Comparison of ENCODE assay signal across 25 cellular contexts in the genomic region with DNA sequence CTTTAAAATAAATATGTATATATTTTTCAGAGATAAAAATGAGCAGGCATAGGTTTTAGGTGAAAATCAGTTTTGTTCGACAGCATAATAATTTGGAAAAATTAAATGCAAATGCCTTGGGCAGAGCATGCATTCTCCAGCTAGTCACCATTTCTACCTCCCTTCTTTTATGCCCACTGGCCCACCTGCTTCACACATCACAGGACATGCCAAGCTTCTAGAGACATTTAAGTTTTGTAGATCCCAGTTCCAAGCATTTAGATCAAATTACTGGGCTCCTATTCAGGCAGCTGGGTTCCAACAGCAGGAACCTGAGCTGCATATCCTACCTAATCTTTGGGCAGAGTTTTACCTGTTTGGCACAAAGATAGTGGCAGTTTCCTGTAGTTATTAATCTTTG.
"Had no signal": no experiment of that assay in that cellular context is flagged by ENCODE, and none has a peak within 500 bp of the region (broad histone marks: within the 10 kb centered on the region; RNA-seq: fewer than 3 reads in every experiment).

No MANE protein-coding gene starts in this region.

- H3K9me3 ChIP-seq: esophagus squamous epithelium, lower lobe of right lung, mucosa of descending colon had no signal

- H3K4me1 ChIP-seq: gastroesophageal sphincter, lower lobe of right lung had no signal

- H3K4me1 Mint-ChIP-seq: endodermal cell, mesothelial cell of epicardium had no signal

- H3K36me3 ChIP-seq: esophagus squamous epithelium, gastroesophageal sphincter, heart left ventricle, lower lobe of right lung had no signal

- H3K79me2 ChIP-seq: hepatocyte had no signal

- H3K4me3 ChIP-seq: coronary artery, esophagus squamous epithelium, gastroesophageal sphincter, heart left ventricle, hepatocyte, lower lobe of right lung, mucosa of descending colon had no signal

- H3K27ac Mint-ChIP-seq: effector memory CD8-positive, alpha-beta T cell; endodermal cell; immature natural killer cell; mesothelial cell of epicardium had no signal

- H3K4me2 ChIP-seq: hepatocyte had no signal

- H2AFZ ChIP-seq: hepatocyte had no signal

- H3K9me3 Mint-ChIP-seq: effector memory CD8-positive, alpha-beta T cell had no signal

- H3K27ac ChIP-seq: coronary artery, epithelial cell of prostate, esophagus squamous epithelium, gastroesophageal sphincter, heart left ventricle, hepatocyte, lower lobe of right lung had no signal

- H3K4me3 Mint-ChIP-seq: effector memory CD8-positive, alpha-beta T cell; endodermal cell; immature natural killer cell; mesothelial cell of epicardium had no signal

- H3K36me3 Mint-ChIP-seq: mesothelial cell of epicardium had no signal

- H3K27me3 ChIP-seq: esophagus squamous epithelium, gastroesophageal sphincter, heart left ventricle, hepatocyte had no signal

- DNase-seq: effector CD8-positive, alpha-beta T cell; effector memory CD8-positive, alpha-beta T cell; endodermal cell; erythroblast; esophagus squamous epithelium; foreskin fibroblast; foreskin melanocyte; heart left ventricle; hypothalamus; immature natural killer cell; islet precursor cell; kidney; kidney glomerular epithelial cell; left colon; left ventricle myocardium superior; lower lobe of right lung; mesenchymal stem cell; mucosa of descending colon had no signal

- ATAC-seq: effector memory CD8-positive, alpha-beta T cell; esophagus mucosa; gastroesophageal sphincter; heart left ventricle; left colon; left lobe of liver; left ventricle myocardium superior; lower lobe of right lung; mucosa of descending colon had no signal
